In genomic region chr1:186429017-186429416, GRCh38 we compare ENCODE assay signal across 30 cellular contexts. TPM values are rescaled to one million over a fixed set of nuclear protein-coding genes. Genes with fewer than 3 reads are reported as not detected.
"Had no signal": no experiment of that assay in that cellular context is flagged by ENCODE, and none has a peak within 500 bp of the region (broad histone marks: within the 10 kb centered on the region; RNA-seq: fewer than 3 reads in every experiment).

No MANE protein-coding gene starts in this region.

- H3K27ac ChIP-seq: foreskin keratinocyte, left lung, spleen, upper lobe of left lung had no signal

- H3K4me3 ChIP-seq: left lung, lung, spleen, upper lobe of left lung had no signal

- H3K9me3 Mint-ChIP-seq: activated B cell treated with CpG ODN at 0.5 μM for 24 hours; activated naive CD4-positive, alpha-beta T cell treated with anti-CD3 and anti-CD28 coated beads for 36 hours; activated T-cell treated with anti-CD3 and anti-CD28 coated beads, Interleukin-2, amount 50 U/mL, for 4 hours; immature natural killer cell; natural killer cell had no signal

- H3K4me1 ChIP-seq: foreskin keratinocyte, left lung, spleen, upper lobe of left lung had no signal

- H3K36me3 Mint-ChIP-seq: natural killer cell had no signal

- H3K27me3 Mint-ChIP-seq: activated B cell treated with CpG ODN at 0.5 μM for 24 hours; activated CD4-positive, alpha-beta T cell treated with anti-CD3 and anti-CD28 coated beads for 36 hours; activated naive CD8-positive, alpha-beta T cell treated with anti-CD3 and anti-CD28 coated beads, Interleukin-2, amount 10 ng/mL, durations not matched to agents 7 days and 5 days; progenitor cell of endocrine pancreas had no signal

- H3K9me3 ChIP-seq: left lung, spleen, upper lobe of left lung had no signal

- H3K4me3 Mint-ChIP-seq: activated B cell treated with CpG ODN at 0.5 μM for 24 hours; activated CD4-positive, alpha-beta T cell treated with anti-CD3 and anti-CD28 coated beads for 36 hours; activated naive CD4-positive, alpha-beta T cell treated with anti-CD3 and anti-CD28 coated beads for 36 hours; activated naive CD8-positive, alpha-beta T cell treated with anti-CD3 and anti-CD28 coated beads, Interleukin-2, amount 10 ng/mL, durations not matched to agents 7 days and 5 days; activated T-cell treated with anti-CD3 and anti-CD28 coated beads, Interleukin-2, amount 50 U/mL, for 4 hours; immature natural killer cell; natural killer cell; T-helper 1 cell treated with Interleukin-12 subunit alpha and Interleukin-12 subunit beta and Interleukin-4 antibody, amounts not matched to agents 30 μg/mL and 1 μg/mL, for 36 hours had no signal

- H3K4me1 Mint-ChIP-seq: activated B cell treated with CpG ODN at 0.5 μM for 24 hours; activated CD4-positive, alpha-beta T cell treated with anti-CD3 and anti-CD28 coated beads for 36 hours; immature natural killer cell; natural killer cell had no signal

- H3K27me3 ChIP-seq: foreskin keratinocyte, left lung, spleen, upper lobe of left lung had no signal

- H3K36me3 ChIP-seq: left lung, spleen, upper lobe of left lung had no signal

- H3K27ac Mint-ChIP-seq: activated B cell treated with CpG ODN at 0.5 μM for 24 hours; activated CD4-positive, alpha-beta T cell treated with anti-CD3 and anti-CD28 coated beads for 36 hours; activated naive CD4-positive, alpha-beta T cell treated with anti-CD3 and anti-CD28 coated beads for 36 hours; activated naive CD8-positive, alpha-beta T cell treated with anti-CD3 and anti-CD28 coated beads, Interleukin-2, amount 10 ng/mL, durations not matched to agents 7 days and 5 days; immature natural killer cell; natural killer cell; progenitor cell of endocrine pancreas; T-helper 1 cell treated with Interleukin-12 subunit alpha and Interleukin-12 subunit beta and Interleukin-4 antibody, amounts not matched to agents 30 μg/mL and 1 μg/mL, for 36 hours had no signal

- DNase-seq: activated B cell treated with CpG ODN at 0.5 μM for 24 hours; activated CD4-positive, alpha-beta T cell treated with anti-CD3 and anti-CD28 coated beads for 36 hours; activated CD4-positive, alpha-beta T cell treated with anti-CD3 and anti-CD28 coated beads, Interleukin-2, amount 50 U/mL, for 4 hours; activated CD8-positive, alpha-beta memory T cell treated with anti-CD3 and anti-CD28 coated beads for 24 hours; activated CD8-positive, alpha-beta memory T cell treated with anti-CD3 and anti-CD28 coated beads, Interleukin-2, amount 50 U/mL, for 4 hours; activated naive CD4-positive, alpha-beta T cell treated with anti-CD3 and anti-CD28 coated beads for 36 hours; activated naive CD8-positive, alpha-beta T cell treated with anti-CD3 and anti-CD28 coated beads, Interleukin-2, amount 10 ng/mL, durations not matched to agents 7 days and 5 days; activated T-cell treated with anti-CD3 and anti-CD28 coated beads, Interleukin-2, amount 50 U/mL, for 4 hours; amygdala; effector CD4-positive, alpha-beta T cell; erythroblast; foreskin keratinocyte; immature natural killer cell; kidney glomerular epithelial cell; left lung; natural killer cell; retina; spleen; stimulated activated CD4-positive, alpha-beta T cell treated with anti-CD3 and anti-CD28 coated beads, Interleukin-4, amount 100 ng/mL, for 1 hour; stimulated activated naive CD4-positive, alpha-beta T cell; T1000; upper lobe of left lung had no signal

RNA-seq across cellular contexts. Expression of gene PDC, which starts 31.9 kb away (rescaled TPM):
- total RNA-seq: activated B cell treated with CpG ODN at 0.5 μM for 24 hours; activated CD4-positive, alpha-beta T cell treated with anti-CD3 and anti-CD28 coated beads for 36 hours; activated naive CD4-positive, alpha-beta T cell treated with anti-CD3 and anti-CD28 coated beads for 36 hours; activated naive CD8-positive, alpha-beta T cell treated with anti-CD3 and anti-CD28 coated beads, Interleukin-2, amount 10 ng/mL, durations not matched to agents 7 days and 5 days; activated T-cell treated with anti-CD3 and anti-CD28 coated beads, Interleukin-2, amount 50 U/mL, for 4 hours; bronchial epithelial cell; cerebellum; fibroblast of lung; foreskin keratinocyte; glomerular endothelial cell; left lung; lung; natural killer cell; osteocyte; progenitor cell of endocrine pancreas; spleen; upper lobe of left lung had no signal
- polyA plus RNA-seq: fibroblast of lung, foreskin keratinocyte, immature natural killer cell, lung, spleen had no signal
